ENCODE assay signal across 16 cellular contexts in the genomic region with DNA sequence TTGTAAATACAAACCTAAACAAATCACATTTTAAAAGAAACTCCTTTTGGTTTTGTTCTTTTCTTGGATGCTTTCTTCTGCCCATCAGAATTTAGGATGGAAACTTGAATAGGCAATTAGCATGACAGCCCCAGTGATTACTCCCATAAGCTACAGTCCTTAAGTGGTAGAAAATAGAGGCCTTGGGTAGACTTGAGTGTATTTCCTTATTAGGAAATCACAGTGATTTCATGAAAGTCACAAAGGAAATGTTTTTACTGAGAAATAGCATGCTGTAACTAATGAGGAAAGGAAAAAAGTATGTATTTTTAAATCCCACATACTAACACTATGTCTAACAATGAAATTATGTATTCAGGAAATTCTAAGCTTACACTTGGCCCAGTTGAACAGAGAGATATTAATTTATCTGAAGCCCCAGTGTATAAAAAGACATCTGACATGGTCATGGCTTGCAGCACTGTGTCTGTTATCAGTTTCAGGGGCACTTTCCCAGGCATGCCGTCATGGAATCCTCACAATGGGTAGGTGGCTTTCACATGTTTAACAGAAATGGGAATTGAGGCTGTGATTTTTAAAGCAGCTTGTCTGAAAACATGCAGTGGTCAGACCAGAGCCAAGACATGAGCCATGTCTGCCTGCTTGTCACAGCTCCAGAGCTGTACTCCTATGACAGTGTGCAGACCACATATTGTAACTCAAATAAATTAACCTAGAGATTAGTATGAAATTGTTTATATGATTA.
A peak's percentile ranks its signal among the peaks of the same experiment; 100 is the strongest.
DNase-seq lines count a peak whose midpoint lies in the region; ATAC-seq and TF ChIP-seq lines count a peak whose summit lies in the region.
"Had no signal": no experiment of that assay in that cellular context is flagged by ENCODE, and none has a peak within 500 bp of the region (broad histone marks: within the 10 kb centered on the region; RNA-seq: fewer than 3 reads in every experiment).

No MANE protein-coding gene starts in this region.

- no peaks in the 10 kb centered on the region for H3F3A ChIP-seq in SK-N-SH (replicated peaks; ENCODE audit: insufficient read depth)

- H3K4me3 Mint-ChIP-seq in activated naive CD4-positive, alpha-beta T cell treated with anti-CD3 and anti-CD28 coated beads, Interleukin-2, amount 10 ng/mL, durations not matched to agents 7 days and 5 days, result no peak overlapping the region
- H3K4me3 Mint-ChIP-seq: T-helper 1 cell treated with Interleukin-12 subunit alpha and Interleukin-12 subunit beta and Interleukin-4 antibody, amounts not matched to agents 30 μg/mL and 1 μg/mL, for 36 hours had no signal

- DNase-seq in BE2C (peak; percentile 50), SK-N-SH (peak; percentile 65), fibroblast of pulmonary artery (ENCODE audit: low read depth) (peak; percentile 58), neuronal stem cell (ENCODE audit: low spot score) (no peak), NCI-H1105 (lab: John Stamatoyannopoulos, UW) (no peak)
- DNase-seq in activated naive CD4-positive, alpha-beta T cell treated with anti-CD3 and anti-CD28 coated beads, Interleukin-2, amount 10 ng/mL, durations not matched to agents 7 days and 5 days, result no peak
- DNase-seq: activated CD4-positive, CD25-positive, alpha-beta regulatory T cell; activated gamma-delta T cell treated with Interleukin-2 at 50 U/mL for 16 hours; central memory CD4-positive, alpha-beta T cell; glutamatergic neuron; NCI-H1930; tibial artery had no signal

- no peaks in the 10 kb centered on the region for H3K9me2 ChIP-seq in SK-N-SH

- H2BK5ac ChIP-seq in neuronal stem cell (ENCODE audit: low read length), result no peak overlapping the region

- no peak overlapping the region for H3K27ac Mint-ChIP-seq in activated naive CD4-positive, alpha-beta T cell treated with anti-CD3 and anti-CD28 coated beads, Interleukin-2, amount 10 ng/mL, durations not matched to agents 7 days and 5 days
- H3K27ac Mint-ChIP-seq: T-helper 1 cell treated with Interleukin-12 subunit alpha and Interleukin-12 subunit beta and Interleukin-4 antibody, amounts not matched to agents 30 μg/mL and 1 μg/mL, for 36 hours had no signal

- H2AFZ ChIP-seq in SK-N-SH (ENCODE audit: low read depth) (0 out of 2 replicates have a peak overlapping the region, but pooled peaks have one; percentile 31), neuronal stem cell (ENCODE audit: low read length) (peak overlapping the region; percentile 38)

- H3K14ac ChIP-seq in neuronal stem cell (ENCODE audit: low read length), result no peak overlapping the region

- TF ChIP-seq CTCF in BE2C (IDR thresholded peaks at IDR 0.05; ENCODE audit: low read depth, low read length), result no peak
- no peak for TF ChIP-seq CTCF in SK-N-SH (IDR thresholded peaks at IDR 0.05)
- TF ChIP-seq CTCF in fibroblast of pulmonary artery (IDR thresholded peaks at IDR 0.05; ENCODE audit: low read length, missing control alignments), result no peak

- H3K27me3 Mint-ChIP-seq in activated naive CD4-positive, alpha-beta T cell treated with anti-CD3 and anti-CD28 coated beads, Interleukin-2, amount 10 ng/mL, durations not matched to agents 7 days and 5 days, result no peaks in the 10 kb centered on the region

- peaks cover 11% of the 10 kb centered on the region for H3K9me3 Mint-ChIP-seq in activated naive CD4-positive, alpha-beta T cell treated with anti-CD3 and anti-CD28 coated beads, Interleukin-2, amount 10 ng/mL, durations not matched to agents 7 days and 5 days
- H3K9me3 Mint-ChIP-seq: T-helper 1 cell treated with Interleukin-12 subunit alpha and Interleukin-12 subunit beta and Interleukin-4 antibody, amounts not matched to agents 30 μg/mL and 1 μg/mL, for 36 hours had no signal

- H2BK15ac ChIP-seq in neuronal stem cell (ENCODE audit: low read length), result no peak overlapping the region

- H3K9me3 ChIP-seq in BE2C (no peaks in the 10 kb centered on the region), SK-N-SH (no peaks in the 10 kb centered on the region), neuronal stem cell (replicated peaks in 1 of 2; ENCODE audit: control insufficient read depth in 2 of 2, insufficient read depth in 1 of 2, low read depth in 1 of 2, low read length in 2 of 2) (no peaks in the 10 kb centered on the region)
- H3K9me3 ChIP-seq: prostate gland, tibial artery had no signal

- no peak overlapping the region for H2AK5ac ChIP-seq in neuronal stem cell (ENCODE audit: low read depth, low read length)

- peaks cover 4% of the 10 kb centered on the region for H3K36me3 Mint-ChIP-seq in activated naive CD4-positive, alpha-beta T cell treated with anti-CD3 and anti-CD28 coated beads, Interleukin-2, amount 10 ng/mL, durations not matched to agents 7 days and 5 days

- H3K18ac ChIP-seq in neuronal stem cell (ENCODE audit: low read length), result no peak overlapping the region

- no peak for ATAC-seq in HG03442 (IDR thresholded peaks at IDR 0.05; ENCODE audit: unreplicated experiment)
- ATAC-seq in GM18517 (IDR thresholded peaks at IDR 0.05; ENCODE audit: unreplicated experiment), result no peak

- H3K4me1 Mint-ChIP-seq in activated naive CD4-positive, alpha-beta T cell treated with anti-CD3 and anti-CD28 coated beads, Interleukin-2, amount 10 ng/mL, durations not matched to agents 7 days and 5 days, result peaks cover 39% of the 10 kb centered on the region

- CTCF ChIA-PET in SK-N-SH (lab: Yijun Ruan, JAX), result interaction anchor here (0.8 to 2.1 kb wide), 7 partner anchors 8 to 370 kb away, joined by 3 to 11 read pairs (median 3); a partner anchor contains a TSS
- CTCF ChIA-PET in activated naive CD4-positive, alpha-beta T cell treated with anti-CD3 and anti-CD28 coated beads, Interleukin-2, amount 10 ng/mL, durations not matched to agents 7 days and 5 days (lab: Charles Lee), result interaction anchor here (0.5 kb wide), 1 partner anchor 226 kb away, joined by 3 read pairs; no protein-coding TSS in a partner anchor

- H3K4ac ChIP-seq in neuronal stem cell (ENCODE audit: low read length), result no peak overlapping the region

- WGBS in SK-N-SH (ENCODE audit: low lambda C conversion rate), result 8% methylated on average over 1 of the region's 1 CpG
- no CpG with 5 or more reads among the region's 1 CpG for WGBS in neuronal stem cell (ENCODE audit: extremely low coverage in 2 of 2, insufficient read length in 2 of 2, insufficient replicate concordance in 1 of 2), 2 donors

- no peak overlapping the region for H3K4me3 ChIP-seq in BE2C (ENCODE audit: low read depth, low read length)
- H3K4me3 ChIP-seq in SK-N-SH (ENCODE audit: low read depth in 2 of 2, low read length in 1 of 2), result no peak overlapping the region
- H3K4me3 ChIP-seq in fibroblast of pulmonary artery (replicated peaks; ENCODE audit: low read depth, low read length), result no peak overlapping the region
- H3K4me3 ChIP-seq in neuronal stem cell (ENCODE audit: low read length in 2 of 2), result no peak overlapping the region
- H3K4me3 ChIP-seq: prostate gland, tibial artery had no signal

- H3K27me3 ChIP-seq in BE2C (no peaks in the 10 kb centered on the region), SK-N-SH (ENCODE audit: insufficient read depth) (no peaks in the 10 kb centered on the region), neuronal stem cell (ENCODE audit: control insufficient read depth in 3 of 3, insufficient read depth in 3 of 3, low read depth in 1 of 3, low read length in 3 of 3) (no peaks in the 10 kb centered on the region)
- H3K27me3 ChIP-seq: tibial artery had no signal

- no peak overlapping the region for H2BK12ac ChIP-seq in neuronal stem cell (ENCODE audit: low read length)

- TF ChIP-seq RAD21 in SK-N-SH (IDR thresholded peaks at IDR 0.05; ENCODE audit: low read length), result peak; percentile 8; the same call in 1 of the 2 replicates

- no peak overlapping the region for H4K91ac ChIP-seq in neuronal stem cell (ENCODE audit: low read depth, low read length, poor library complexity)

- H3K4me1 ChIP-seq in BE2C (peaks cover 3% of the 10 kb centered on the region; the same call in 1 of the 2 replicates), SK-N-SH (ENCODE audit: control insufficient read depth in 1 of 2, insufficient read depth in 2 of 2, low read depth in 1 of 2, low read length in 1 of 2) (peaks cover 14 to 15% of the 10 kb centered on the region in 2 experiments; a peak in 3 of 4 replicates), neuronal stem cell (ENCODE audit: control insufficient read depth in 2 of 2, insufficient read depth in 1 of 2, low read depth in 1 of 2, low read length in 2 of 2) (no peaks in the 10 kb centered on the region)
- H3K4me1 ChIP-seq: prostate gland had no signal

- H4K8ac ChIP-seq in neuronal stem cell (ENCODE audit: low read depth, low read length), result no peak overlapping the region

- H3K4me2 ChIP-seq in SK-N-SH, result peak overlapping the region; percentile 13; the same call in 1 of the 2 replicates
- H3K4me2 ChIP-seq in neuronal stem cell (ENCODE audit: insufficient read depth, low read length, poor library complexity, severe bottlenecking), result no peak overlapping the region

- H2BK120ac ChIP-seq in neuronal stem cell (ENCODE audit: low read depth, low read length), result no peak overlapping the region

- H4K20me1 ChIP-seq in SK-N-SH (ENCODE audit: insufficient read depth), result no peaks in the 10 kb centered on the region

- peak overlapping the region; percentile 45 to 53; a peak in 3 of 4 replicates for H3K27ac ChIP-seq in SK-N-SH (ENCODE audit: low read depth in 2 of 2, low read length in 1 of 2)
- H3K27ac ChIP-seq in neuronal stem cell (replicated peaks; ENCODE audit: low read length), result no peak overlapping the region
- H3K27ac ChIP-seq: prostate gland, tibial artery had no signal

- no peak overlapping the region for H3K23ac ChIP-seq in neuronal stem cell (ENCODE audit: low read depth, low read length, poor library complexity)

- H3K36me3 ChIP-seq in BE2C (no peaks in the 10 kb centered on the region), SK-N-SH (replicated peaks in 1 of 2; ENCODE audit: control insufficient read depth in 1 of 2, insufficient read depth in 2 of 2, low read length in 1 of 2) (no peaks in the 10 kb centered on the region), neuronal stem cell (replicated peaks in 1 of 2; ENCODE audit: control insufficient read depth in 2 of 2, insufficient read depth in 2 of 2, low read length in 2 of 2) (no peaks in the 10 kb centered on the region)
- H3K36me3 ChIP-seq: prostate gland, tibial artery had no signal

- H3K79me1 ChIP-seq in neuronal stem cell (ENCODE audit: low read depth, low read length), result no peaks in the 10 kb centered on the region

- no peaks in the 10 kb centered on the region for H3K79me2 ChIP-seq in SK-N-SH (ENCODE audit: insufficient read depth)

- POLR2A ChIA-PET in SK-N-SH (lab: Yijun Ruan, JAX), result interaction anchor here (0.9 to 1.4 kb wide), 2 partner anchors 79 to 554 kb away, joined by 3 to 5 read pairs; a partner anchor contains a TSS

- TF ChIP-seq EP300 in SK-N-SH (IDR thresholded peaks at IDR 0.05; ENCODE audit: borderline replicate concordance in 1 of 2, low read depth in 1 of 2, low read length in 1 of 2), result peak in 1 of 2 experiments; percentile 93; a peak in 2 of 4 replicates

- H3K9ac ChIP-seq in SK-N-SH (no peak overlapping the region), neuronal stem cell (ENCODE audit: low read depth, low read length, poor library complexity) (no peak overlapping the region)

TF ChIP-seq in SK-N-SH, 30 proteins besides CTCF, POLR2A, EP300 and RAD21 (continues in another document):
- TF ChIP-seq RCOR1 (IDR thresholded peaks at IDR 0.05; ENCODE audit: low read length) (peak; percentile 94), RXRA (IDR thresholded peaks at IDR 0.05; ENCODE audit: borderline replicate concordance, low read depth) (no peak), FOSL2 (IDR thresholded peaks at IDR 0.05; ENCODE audit: borderline replicate concordance, low read depth) (no peak)

Comparison
In these comparisons a context has a peak if more than half of its experiments do, and no peak if none do; other contexts are left out.
1. DNase-seq: peak in BE2C (single experiment), SK-N-SH (single experiment) and fibroblast of pulmonary artery (single experiment); none in neuronal stem cell (single experiment), NCI-H1105 (single experiment) and activated naive CD4-positive, alpha-beta T cell treated with anti-CD3 and anti-CD28 coated beads, Interleukin-2, amount 10 ng/mL, durations not matched to agents 7 days and 5 days (single experiment).